In the genomic region with DNA sequence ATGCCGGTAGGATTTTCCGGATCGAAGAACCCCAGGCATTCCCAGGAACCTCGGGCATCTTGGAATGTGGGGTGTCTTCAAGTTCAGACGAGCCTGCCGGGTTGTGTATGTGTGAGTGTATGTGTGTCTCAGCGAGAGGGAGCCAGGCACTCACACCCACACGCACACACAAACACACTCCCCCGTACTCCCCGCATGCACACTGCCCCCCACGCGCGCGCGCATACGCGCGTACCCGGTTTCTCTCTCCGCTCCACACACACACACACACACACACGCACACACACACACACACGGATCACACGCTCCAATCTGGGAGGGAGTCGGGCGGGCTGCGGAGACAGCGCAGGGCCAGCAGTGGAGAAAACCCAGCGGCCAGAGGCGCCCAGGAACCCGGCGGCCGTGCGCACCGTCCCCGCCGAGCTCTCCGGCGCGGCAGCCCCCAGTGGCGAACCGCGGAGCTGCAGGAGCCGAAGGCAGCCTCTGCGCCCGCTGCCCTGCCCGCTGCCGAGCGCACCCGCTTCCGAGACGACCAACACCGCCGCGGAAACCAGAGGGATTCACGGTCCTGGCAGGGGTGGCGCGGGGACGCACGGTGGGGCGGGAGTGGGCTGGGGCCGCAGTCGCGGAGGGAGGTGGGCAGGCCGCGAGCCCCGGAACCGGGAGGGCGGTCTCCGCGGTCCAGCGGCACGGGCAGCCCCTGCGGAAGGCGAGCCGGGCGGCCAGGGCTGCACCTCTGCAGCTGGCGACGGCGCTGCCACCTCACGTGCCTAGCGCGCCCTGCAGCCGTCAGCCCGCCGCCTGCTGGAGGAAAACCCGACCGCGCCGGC, we compare ENCODE assay signal across 2 cellular contexts.
TF ChIP-seq lines count a peak whose summit lies in the region.

A gene (minus strand): TSS at position 125 of the 830 bp plus-strand sequence.

TF ChIP-seq in GM23338, 12 proteins besides CTCF, POLR2A, EP300 and RAD21:
- TF ChIP-seq, protein P1, sequence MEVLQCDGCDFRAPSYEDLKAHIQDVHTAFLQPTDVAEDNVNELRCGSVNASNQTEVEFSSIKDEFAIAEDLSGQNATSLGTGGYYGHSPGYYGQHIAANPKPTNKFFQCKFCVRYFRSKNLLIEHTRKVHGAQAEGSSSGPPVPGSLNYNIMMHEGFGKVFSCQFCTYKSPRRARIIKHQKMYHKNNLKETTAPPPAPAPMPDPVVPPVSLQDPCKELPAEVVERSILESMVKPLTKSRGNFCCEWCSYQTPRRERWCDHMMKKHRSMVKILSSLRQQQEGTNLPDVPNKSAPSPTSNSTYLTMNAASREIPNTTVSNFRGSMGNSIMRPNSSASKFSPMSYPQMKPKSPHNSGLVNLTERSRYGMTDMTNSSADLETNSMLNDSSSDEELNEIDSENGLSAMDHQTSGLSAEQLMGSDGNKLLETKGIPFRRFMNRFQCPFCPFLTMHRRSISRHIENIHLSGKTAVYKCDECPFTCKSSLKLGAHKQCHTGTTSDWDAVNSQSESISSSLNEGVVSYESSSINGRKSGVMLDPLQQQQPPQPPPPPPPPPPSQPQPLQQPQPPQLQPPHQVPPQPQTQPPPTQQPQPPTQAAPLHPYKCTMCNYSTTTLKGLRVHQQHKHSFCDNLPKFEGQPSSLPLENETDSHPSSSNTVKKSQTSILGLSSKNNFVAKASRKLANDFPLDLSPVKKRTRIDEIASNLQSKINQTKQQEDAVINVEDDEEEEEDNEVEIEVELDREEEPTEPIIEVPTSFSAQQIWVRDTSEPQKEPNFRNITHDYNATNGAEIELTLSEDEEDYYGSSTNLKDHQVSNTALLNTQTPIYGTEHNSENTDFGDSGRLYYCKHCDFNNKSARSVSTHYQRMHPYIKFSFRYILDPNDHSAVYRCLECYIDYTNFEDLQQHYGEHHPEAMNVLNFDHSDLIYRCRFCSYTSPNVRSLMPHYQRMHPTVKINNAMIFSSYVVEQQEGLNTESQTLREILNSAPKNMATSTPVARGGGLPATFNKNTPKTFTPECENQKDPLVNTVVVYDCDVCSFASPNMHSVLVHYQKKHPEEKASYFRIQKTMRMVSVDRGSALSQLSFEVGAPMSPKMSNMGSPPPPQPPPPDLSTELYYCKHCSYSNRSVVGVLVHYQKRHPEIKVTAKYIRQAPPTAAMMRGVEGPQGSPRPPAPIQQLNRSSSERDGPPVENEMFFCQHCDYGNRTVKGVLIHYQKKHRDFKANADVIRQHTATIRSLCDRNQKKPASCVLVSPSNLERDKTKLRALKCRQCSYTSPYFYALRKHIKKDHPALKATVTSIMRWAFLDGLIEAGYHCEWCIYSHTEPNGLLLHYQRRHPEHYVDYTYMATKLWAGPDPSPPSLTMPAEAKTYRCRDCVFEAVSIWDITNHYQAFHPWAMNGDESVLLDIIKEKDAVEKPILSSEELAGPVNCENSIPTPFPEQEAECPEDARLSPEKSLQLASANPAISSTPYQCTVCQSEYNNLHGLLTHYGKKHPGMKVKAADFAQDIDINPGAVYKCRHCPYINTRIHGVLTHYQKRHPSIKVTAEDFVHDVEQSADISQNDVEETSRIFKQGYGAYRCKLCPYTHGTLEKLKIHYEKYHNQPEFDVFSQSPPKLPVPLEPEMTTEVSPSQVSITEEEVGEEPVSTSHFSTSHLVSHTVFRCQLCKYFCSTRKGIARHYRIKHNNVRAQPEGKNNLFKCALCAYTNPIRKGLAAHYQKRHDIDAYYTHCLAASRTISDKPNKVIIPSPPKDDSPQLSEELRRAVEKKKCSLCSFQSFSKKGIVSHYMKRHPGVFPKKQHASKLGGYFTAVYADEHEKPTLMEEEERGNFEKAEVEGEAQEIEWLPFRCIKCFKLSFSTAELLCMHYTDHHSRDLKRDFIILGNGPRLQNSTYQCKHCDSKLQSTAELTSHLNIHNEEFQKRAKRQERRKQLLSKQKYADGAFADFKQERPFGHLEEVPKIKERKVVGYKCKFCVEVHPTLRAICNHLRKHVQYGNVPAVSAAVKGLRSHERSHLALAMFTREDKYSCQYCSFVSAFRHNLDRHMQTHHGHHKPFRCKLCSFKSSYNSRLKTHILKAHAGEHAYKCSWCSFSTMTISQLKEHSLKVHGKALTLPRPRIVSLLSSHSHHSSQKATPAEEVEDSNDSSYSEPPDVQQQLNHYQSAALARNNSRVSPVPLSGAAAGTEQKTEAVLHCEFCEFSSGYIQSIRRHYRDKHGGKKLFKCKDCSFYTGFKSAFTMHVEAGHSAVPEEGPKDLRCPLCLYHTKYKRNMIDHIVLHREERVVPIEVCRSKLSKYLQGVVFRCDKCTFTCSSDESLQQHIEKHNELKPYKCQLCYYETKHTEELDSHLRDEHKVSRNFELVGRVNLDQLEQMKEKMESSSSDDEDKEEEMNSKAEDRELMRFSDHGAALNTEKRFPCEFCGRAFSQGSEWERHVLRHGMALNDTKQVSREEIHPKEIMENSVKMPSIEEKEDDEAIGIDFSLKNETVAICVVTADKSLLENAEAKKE (CRISPR knock-in tag; IDR thresholded peaks at IDR 0.05) = no peak
- TF ChIP-seq ZNF114 (CRISPR knock-in tag; IDR thresholded peaks at IDR 0.05) (no peak), CREB1 (CRISPR knock-in tag; IDR thresholded peaks at IDR 0.05; ENCODE audit: low read depth) (peak; percentile 59), NANOG (IDR thresholded peaks at IDR 0.05; ENCODE audit: borderline replicate concordance) (no peak), STAT1 (IDR thresholded peaks at IDR 0.05; ENCODE audit: unreplicated experiment) (no peak), ZNF331 (CRISPR knock-in tag; IDR thresholded peaks at IDR 0.05; ENCODE audit: low read depth) (no peak), JUNB (IDR thresholded peaks at IDR 0.05; ENCODE audit: unreplicated experiment) (no peak), EZH2 (IDR thresholded peaks at IDR 0.05; ENCODE audit: low read depth, unreplicated experiment) (no peak)
- TF ChIP-seq, protein P2, sequence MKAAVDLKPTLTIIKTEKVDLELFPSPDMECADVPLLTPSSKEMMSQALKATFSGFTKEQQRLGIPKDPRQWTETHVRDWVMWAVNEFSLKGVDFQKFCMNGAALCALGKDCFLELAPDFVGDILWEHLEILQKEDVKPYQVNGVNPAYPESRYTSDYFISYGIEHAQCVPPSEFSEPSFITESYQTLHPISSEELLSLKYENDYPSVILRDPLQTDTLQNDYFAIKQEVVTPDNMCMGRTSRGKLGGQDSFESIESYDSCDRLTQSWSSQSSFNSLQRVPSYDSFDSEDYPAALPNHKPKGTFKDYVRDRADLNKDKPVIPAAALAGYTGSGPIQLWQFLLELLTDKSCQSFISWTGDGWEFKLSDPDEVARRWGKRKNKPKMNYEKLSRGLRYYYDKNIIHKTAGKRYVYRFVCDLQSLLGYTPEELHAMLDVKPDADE (IDR thresholded peaks at IDR 0.05) = peak; percentile 29; the same call in 1 of the 2 replicates

TF ChIP-seq in WTC11, 78 proteins besides CTCF, POLR2A, EP300 and RAD21 (continued from another document and continues in another):
- TF ChIP-seq, protein P3, sequence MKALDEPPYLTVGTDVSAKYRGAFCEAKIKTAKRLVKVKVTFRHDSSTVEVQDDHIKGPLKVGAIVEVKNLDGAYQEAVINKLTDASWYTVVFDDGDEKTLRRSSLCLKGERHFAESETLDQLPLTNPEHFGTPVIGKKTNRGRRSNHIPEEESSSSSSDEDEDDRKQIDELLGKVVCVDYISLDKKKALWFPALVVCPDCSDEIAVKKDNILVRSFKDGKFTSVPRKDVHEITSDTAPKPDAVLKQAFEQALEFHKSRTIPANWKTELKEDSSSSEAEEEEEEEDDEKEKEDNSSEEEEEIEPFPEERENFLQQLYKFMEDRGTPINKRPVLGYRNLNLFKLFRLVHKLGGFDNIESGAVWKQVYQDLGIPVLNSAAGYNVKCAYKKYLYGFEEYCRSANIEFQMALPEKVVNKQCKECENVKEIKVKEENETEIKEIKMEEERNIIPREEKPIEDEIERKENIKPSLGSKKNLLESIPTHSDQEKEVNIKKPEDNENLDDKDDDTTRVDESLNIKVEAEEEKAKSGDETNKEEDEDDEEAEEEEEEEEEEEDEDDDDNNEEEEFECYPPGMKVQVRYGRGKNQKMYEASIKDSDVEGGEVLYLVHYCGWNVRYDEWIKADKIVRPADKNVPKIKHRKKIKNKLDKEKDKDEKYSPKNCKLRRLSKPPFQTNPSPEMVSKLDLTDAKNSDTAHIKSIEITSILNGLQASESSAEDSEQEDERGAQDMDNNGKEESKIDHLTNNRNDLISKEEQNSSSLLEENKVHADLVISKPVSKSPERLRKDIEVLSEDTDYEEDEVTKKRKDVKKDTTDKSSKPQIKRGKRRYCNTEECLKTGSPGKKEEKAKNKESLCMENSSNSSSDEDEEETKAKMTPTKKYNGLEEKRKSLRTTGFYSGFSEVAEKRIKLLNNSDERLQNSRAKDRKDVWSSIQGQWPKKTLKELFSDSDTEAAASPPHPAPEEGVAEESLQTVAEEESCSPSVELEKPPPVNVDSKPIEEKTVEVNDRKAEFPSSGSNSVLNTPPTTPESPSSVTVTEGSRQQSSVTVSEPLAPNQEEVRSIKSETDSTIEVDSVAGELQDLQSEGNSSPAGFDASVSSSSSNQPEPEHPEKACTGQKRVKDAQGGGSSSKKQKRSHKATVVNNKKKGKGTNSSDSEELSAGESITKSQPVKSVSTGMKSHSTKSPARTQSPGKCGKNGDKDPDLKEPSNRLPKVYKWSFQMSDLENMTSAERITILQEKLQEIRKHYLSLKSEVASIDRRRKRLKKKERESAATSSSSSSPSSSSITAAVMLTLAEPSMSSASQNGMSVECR (CRISPR knock-in tag; IDR thresholded peaks at IDR 0.05; ENCODE audit: borderline replicate concordance) = peak; percentile 78; the same call in 1 of the 2 replicates
- TF ChIP-seq, protein P4, sequence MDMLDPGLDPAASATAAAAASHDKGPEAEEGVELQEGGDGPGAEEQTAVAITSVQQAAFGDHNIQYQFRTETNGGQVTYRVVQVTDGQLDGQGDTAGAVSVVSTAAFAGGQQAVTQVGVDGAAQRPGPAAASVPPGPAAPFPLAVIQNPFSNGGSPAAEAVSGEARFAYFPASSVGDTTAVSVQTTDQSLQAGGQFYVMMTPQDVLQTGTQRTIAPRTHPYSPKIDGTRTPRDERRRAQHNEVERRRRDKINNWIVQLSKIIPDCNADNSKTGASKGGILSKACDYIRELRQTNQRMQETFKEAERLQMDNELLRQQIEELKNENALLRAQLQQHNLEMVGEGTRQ (CRISPR knock-in tag; IDR thresholded peaks at IDR 0.05) = peak; percentile 87
- TF ChIP-seq ATF1 (CRISPR knock-in tag; IDR thresholded peaks at IDR 0.05) (peak; percentile 63; the same call in 1 of the 2 replicates), ZNF232 (CRISPR knock-in tag; IDR thresholded peaks at IDR 0.05) (peak; percentile 51; the same call in 1 of the 2 replicates), IRF2 (CRISPR knock-in tag; IDR thresholded peaks at IDR 0.05; ENCODE audit: borderline replicate concordance, low read depth) (no peak), ETV6 (CRISPR knock-in tag; IDR thresholded peaks at IDR 0.05) (peak; percentile 94), NFATC4 (CRISPR knock-in tag; IDR thresholded peaks at IDR 0.05) (no peak), OVOL2 (CRISPR knock-in tag; IDR thresholded peaks at IDR 0.05; ENCODE audit: borderline replicate concordance) (no peak), EMX1 (CRISPR knock-in tag; IDR thresholded peaks at IDR 0.05) (no peak), FOXP1 (CRISPR knock-in tag; IDR thresholded peaks at IDR 0.05; ENCODE audit: borderline replicate concordance) (peak; percentile 84), TCF7 (CRISPR knock-in tag; IDR thresholded peaks at IDR 0.05; ENCODE audit: low read depth) (no peak), NFYB (CRISPR knock-in tag; conservative IDR thresholded peaks at IDR 0.05; ENCODE audit: low read depth) (no peak), CREM (CRISPR knock-in tag; IDR thresholded peaks at IDR 0.05) (peak; percentile 73), SMAD4 (CRISPR knock-in tag; IDR thresholded peaks at IDR 0.05) (0 out of 2 replicates have a peak, but pooled peaks have one; percentile 33)
- TF ChIP-seq, protein P5, sequence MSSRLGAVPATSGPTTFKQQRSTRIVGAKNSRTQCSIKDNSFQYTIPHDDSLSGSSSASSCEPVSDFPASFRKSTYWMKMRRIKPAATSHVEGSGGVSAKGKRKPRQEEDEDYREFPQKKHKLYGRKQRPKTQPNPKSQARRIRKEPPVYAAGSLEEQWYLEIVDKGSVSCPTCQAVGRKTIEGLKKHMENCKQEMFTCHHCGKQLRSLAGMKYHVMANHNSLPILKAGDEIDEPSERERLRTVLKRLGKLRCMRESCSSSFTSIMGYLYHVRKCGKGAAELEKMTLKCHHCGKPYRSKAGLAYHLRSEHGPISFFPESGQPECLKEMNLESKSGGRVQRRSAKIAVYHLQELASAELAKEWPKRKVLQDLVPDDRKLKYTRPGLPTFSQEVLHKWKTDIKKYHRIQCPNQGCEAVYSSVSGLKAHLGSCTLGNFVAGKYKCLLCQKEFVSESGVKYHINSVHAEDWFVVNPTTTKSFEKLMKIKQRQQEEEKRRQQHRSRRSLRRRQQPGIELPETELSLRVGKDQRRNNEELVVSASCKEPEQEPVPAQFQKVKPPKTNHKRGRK (CRISPR knock-in tag; IDR thresholded peaks at IDR 0.05; ENCODE audit: borderline replicate concordance) = no peak
- TF ChIP-seq, protein P6, sequence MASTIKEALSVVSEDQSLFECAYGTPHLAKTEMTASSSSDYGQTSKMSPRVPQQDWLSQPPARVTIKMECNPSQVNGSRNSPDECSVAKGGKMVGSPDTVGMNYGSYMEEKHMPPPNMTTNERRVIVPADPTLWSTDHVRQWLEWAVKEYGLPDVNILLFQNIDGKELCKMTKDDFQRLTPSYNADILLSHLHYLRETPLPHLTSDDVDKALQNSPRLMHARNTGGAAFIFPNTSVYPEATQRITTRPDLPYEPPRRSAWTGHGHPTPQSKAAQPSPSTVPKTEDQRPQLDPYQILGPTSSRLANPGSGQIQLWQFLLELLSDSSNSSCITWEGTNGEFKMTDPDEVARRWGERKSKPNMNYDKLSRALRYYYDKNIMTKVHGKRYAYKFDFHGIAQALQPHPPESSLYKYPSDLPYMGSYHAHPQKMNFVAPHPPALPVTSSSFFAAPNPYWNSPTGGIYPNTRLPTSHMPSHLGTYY (CRISPR knock-in tag; IDR thresholded peaks at IDR 0.05) = no peak
- TF ChIP-seq, protein P7, sequence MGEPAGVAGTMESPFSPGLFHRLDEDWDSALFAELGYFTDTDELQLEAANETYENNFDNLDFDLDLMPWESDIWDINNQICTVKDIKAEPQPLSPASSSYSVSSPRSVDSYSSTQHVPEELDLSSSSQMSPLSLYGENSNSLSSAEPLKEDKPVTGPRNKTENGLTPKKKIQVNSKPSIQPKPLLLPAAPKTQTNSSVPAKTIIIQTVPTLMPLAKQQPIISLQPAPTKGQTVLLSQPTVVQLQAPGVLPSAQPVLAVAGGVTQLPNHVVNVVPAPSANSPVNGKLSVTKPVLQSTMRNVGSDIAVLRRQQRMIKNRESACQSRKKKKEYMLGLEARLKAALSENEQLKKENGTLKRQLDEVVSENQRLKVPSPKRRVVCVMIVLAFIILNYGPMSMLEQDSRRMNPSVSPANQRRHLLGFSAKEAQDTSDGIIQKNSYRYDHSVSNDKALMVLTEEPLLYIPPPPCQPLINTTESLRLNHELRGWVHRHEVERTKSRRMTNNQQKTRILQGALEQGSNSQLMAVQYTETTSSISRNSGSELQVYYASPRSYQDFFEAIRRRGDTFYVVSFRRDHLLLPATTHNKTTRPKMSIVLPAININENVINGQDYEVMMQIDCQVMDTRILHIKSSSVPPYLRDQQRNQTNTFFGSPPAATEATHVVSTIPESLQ (CRISPR knock-in tag; IDR thresholded peaks at IDR 0.05) = no peak
- TF ChIP-seq, protein P8, sequence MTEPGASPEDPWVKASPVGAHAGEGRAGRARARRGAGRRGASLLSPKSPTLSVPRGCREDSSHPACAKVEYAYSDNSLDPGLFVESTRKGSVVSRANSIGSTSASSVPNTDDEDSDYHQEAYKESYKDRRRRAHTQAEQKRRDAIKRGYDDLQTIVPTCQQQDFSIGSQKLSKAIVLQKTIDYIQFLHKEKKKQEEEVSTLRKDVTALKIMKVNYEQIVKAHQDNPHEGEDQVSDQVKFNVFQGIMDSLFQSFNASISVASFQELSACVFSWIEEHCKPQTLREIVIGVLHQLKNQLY (CRISPR knock-in tag; IDR thresholded peaks at IDR 0.05) = no peak
